ENCODE assay signal across 17 cellular contexts in the genomic region with DNA sequence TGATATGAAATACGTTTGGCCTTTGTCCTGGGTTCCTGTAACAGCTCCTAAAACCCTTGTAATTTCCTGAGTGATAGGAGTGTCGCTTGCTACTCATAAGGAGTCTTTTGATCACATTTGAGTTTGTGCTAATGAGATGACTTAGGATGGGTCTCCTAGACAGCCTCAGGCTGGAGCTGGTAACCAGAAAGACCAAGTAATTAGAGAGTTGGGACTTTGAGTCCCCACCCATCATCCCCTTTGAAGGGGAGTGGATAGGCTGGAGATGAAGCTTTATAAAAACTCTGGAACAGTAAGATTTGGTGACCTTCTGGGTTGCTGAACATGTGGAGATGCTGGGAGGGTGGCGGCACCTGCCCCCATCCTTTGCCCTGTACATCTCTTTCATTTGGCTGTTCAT. TPM values are rescaled to one million over a fixed set of nuclear protein-coding genes. Genes with fewer than 3 reads are reported as not detected.
DNase-seq lines count a peak whose midpoint lies in the region; TF ChIP-seq lines count a peak whose summit lies in the region.
"Had no signal": no experiment of that assay in that cellular context is flagged by ENCODE, and none has a peak within 500 bp of the region (broad histone marks: within the 10 kb centered on the region; RNA-seq: fewer than 3 reads in every experiment).

No MANE protein-coding gene starts in this region.

- no peaks in the 10 kb centered on the region for H3K9me3 ChIP-seq in OCI-LY7 (ENCODE audit: low read length)
- H3K9me3 ChIP-seq in skeletal muscle satellite cell (replicated peaks; ENCODE audit: low read length), result no peaks in the 10 kb centered on the region
- H3K9me3 ChIP-seq: A549, gastrocnemius medialis, upper lobe of left lung had no signal

- POLR2A ChIA-PET in OCI-LY7 (lab: Charles Lee), result no interaction called here

- H3K9me3 Mint-ChIP-seq in T-helper 2 cell treated with Interferon-gamma antibody and Interleukin-4, amounts not matched to agents 5 μg/mL and 100 μg/mL, for 36 hours, result no peaks in the 10 kb centered on the region
- H3K9me3 Mint-ChIP-seq: activated naive CD4-positive, alpha-beta T cell treated with anti-CD3 and anti-CD28 coated beads, Interleukin-2, amount 10 ng/mL, durations not matched to agents 7 days and 5 days had no signal

- H3K36me3 ChIP-seq in OCI-LY7 (ENCODE audit: insufficient read depth, low read length), result peaks cover under 1% of the 10 kb centered on the region; the same call in 1 of the 2 replicates
- no peaks in the 10 kb centered on the region for H3K36me3 ChIP-seq in skeletal muscle satellite cell (ENCODE audit: insufficient read depth, low read length)
- H3K36me3 ChIP-seq: gastrocnemius medialis, upper lobe of left lung had no signal

- BruUV-seq in OCI-LY7 (replicated peaks; lab: Mats Ljungman, UMichigan), result no TSS peak

- H3K4me1 ChIP-seq in OCI-LY7 (ENCODE audit: insufficient read depth, low read length, poor library complexity, severe bottlenecking) (peaks cover 22% of the 10 kb centered on the region), skeletal muscle satellite cell (ENCODE audit: control insufficient read depth, insufficient read depth, low read length) (peaks cover 34% of the 10 kb centered on the region)

- intact Hi-C loops in OCI-LY7 (cut with micrococcal nuclease; ENCODE audit: unreplicated experiment), result no loop called here

- peaks cover 4% of the 10 kb centered on the region for H3K36me3 Mint-ChIP-seq in T-helper 2 cell treated with Interferon-gamma antibody and Interleukin-4, amounts not matched to agents 5 μg/mL and 100 μg/mL, for 36 hours (ENCODE audit: low read depth)

- CTCF ChIA-PET in OCI-LY7 (lab: Charles Lee; ENCODE audit: unreplicated experiment), result no interaction called here

- no peaks in the 10 kb centered on the region for H3K27me3 ChIP-seq in skeletal muscle satellite cell (ENCODE audit: control insufficient read depth, insufficient read depth, low read length)
- H3K27me3 ChIP-seq: gastrocnemius medialis, upper lobe of left lung had no signal

- H3K4me3 ChIP-seq in OCI-LY7 (ENCODE audit: low read depth, low read length, poor library complexity, severe bottlenecking) (no peak overlapping the region), fibroblast of the aortic adventitia (ENCODE audit: low read depth, low read length) (peak overlapping the region; percentile 6), skeletal muscle satellite cell (ENCODE audit: low read length) (no peak overlapping the region)
- H3K4me3 ChIP-seq: A549, gastrocnemius medialis had no signal

- peak overlapping the region; percentile 32 for H3K4me3 Mint-ChIP-seq in T-helper 2 cell treated with Interferon-gamma antibody and Interleukin-4, amounts not matched to agents 5 μg/mL and 100 μg/mL, for 36 hours

- H3K4me1 Mint-ChIP-seq in T-helper 2 cell treated with Interferon-gamma antibody and Interleukin-4, amounts not matched to agents 5 μg/mL and 100 μg/mL, for 36 hours (ENCODE audit: low read depth), result peaks cover 47% of the 10 kb centered on the region

- no peak overlapping the region for H2AFZ ChIP-seq in OCI-LY7 (ENCODE audit: low read length)

- H3K27me3 Mint-ChIP-seq in T-helper 2 cell treated with Interferon-gamma antibody and Interleukin-4, amounts not matched to agents 5 μg/mL and 100 μg/mL, for 36 hours (ENCODE audit: low read depth), result no peaks in the 10 kb centered on the region
- H3K27me3 Mint-ChIP-seq: activated naive CD4-positive, alpha-beta T cell treated with anti-CD3 and anti-CD28 coated beads, Interleukin-2, amount 10 ng/mL, durations not matched to agents 7 days and 5 days had no signal

- no peak overlapping the region for H3K9ac ChIP-seq in skeletal muscle satellite cell (ENCODE audit: low read depth, low read length)

- peaks cover 68% of the 10 kb centered on the region for H3K79me2 ChIP-seq in OCI-LY7 (ENCODE audit: insufficient read depth, low read depth, low read length)

- H3K27ac ChIP-seq in OCI-LY7 (ENCODE audit: low read depth, low read length, poor library complexity, severe bottlenecking), result no peak overlapping the region
- H3K27ac ChIP-seq: A549 had no signal

- no peak for DNase-seq in T-helper 2 cell treated with Interferon-gamma antibody and Interleukin-4, amounts not matched to agents 5 μg/mL and 100 μg/mL, for 36 hours (ENCODE audit: low spot score)
- DNase-seq in T-helper 2 cell, result no peak
- no peak for DNase-seq in OCI-LY7 (ENCODE audit: low spot score)
- no peak for DNase-seq in fibroblast of the aortic adventitia (ENCODE audit: low read depth)
- DNase-seq in DMS79 (lab: John Stamatoyannopoulos, UW), result no peak
- no peak for DNase-seq in stimulated activated CD4-positive, alpha-beta T cell treated with anti-CD3 and anti-CD28 coated beads, Interleukin-4, amount 100 ng/mL, for 24 hours
- DNase-seq in activated CD4-positive, CD25-positive, alpha-beta regulatory T cell treated with anti-CD3 and anti-CD28 coated beads, Interleukin-2, amount 50 U/mL, for 72 hours, result no peak
- DNase-seq: activated naive CD4-positive, alpha-beta T cell treated with anti-CD3 and anti-CD28 coated beads, Interleukin-2, amount 10 ng/mL, durations not matched to agents 7 days and 5 days; gastrocnemius medialis; midbrain; NCI-H2081; NK-92 treated with Interleukin-12 subunit alpha and Interleukin-12 subunit beta, amount 100 ng/mL, for 24 hours; SIG-M5; stimulated activated CD4-positive, alpha-beta T cell treated with anti-CD3 and anti-CD28 coated beads, Interleukin-15, amount 100 ng/mL, for 24 hours; upper lobe of left lung had no signal

- H3K4me2 ChIP-seq in OCI-LY7 (ENCODE audit: low read length) (peak overlapping the region; percentile 90; the same call in 1 of the 2 replicates), skeletal muscle satellite cell (ENCODE audit: low read length) (peak overlapping the region; percentile 80)

- H4K20me1 ChIP-seq in OCI-LY7 (ENCODE audit: insufficient read depth, low read length), result peaks cover 38% of the 10 kb centered on the region

- H3K27ac Mint-ChIP-seq in T-helper 2 cell treated with Interferon-gamma antibody and Interleukin-4, amounts not matched to agents 5 μg/mL and 100 μg/mL, for 36 hours, result no peak overlapping the region
- H3K27ac Mint-ChIP-seq: activated naive CD4-positive, alpha-beta T cell treated with anti-CD3 and anti-CD28 coated beads, Interleukin-2, amount 10 ng/mL, durations not matched to agents 7 days and 5 days had no signal

- H3K9me2 ChIP-seq in OCI-LY7 (ENCODE audit: insufficient read depth, low read length), result no peaks in the 10 kb centered on the region

- no peak for TF ChIP-seq CTCF in OCI-LY7 (conservative IDR thresholded peaks at IDR 0.05; ENCODE audit: low read length)
- TF ChIP-seq CTCF in fibroblast of the aortic adventitia (IDR thresholded peaks at IDR 0.05; ENCODE audit: insufficient read depth, low read length), result no peak

RNA-seq across cellular contexts. Expression of gene SEC24B, which starts 2.9 kb away (rescaled TPM):
- 8.7 and 13.1 TPM in 2 replicates for total RNA-seq in OCI-LY7 (2014; rRNA removed; shearing (Covaris generic))
- 26.3 and 28.6 TPM in 2 replicates for total RNA-seq in OCI-LY7 (2022)
- 13.5 and 29.6 TPM in 2 replicates for total RNA-seq in fibroblast of the aortic adventitia (ENCODE audit: low replicate concordance)
- 13.9 and 15.9 TPM in 2 replicates for total RNA-seq in skeletal muscle satellite cell (2012; rRNA removed)
